In the genomic region with DNA sequence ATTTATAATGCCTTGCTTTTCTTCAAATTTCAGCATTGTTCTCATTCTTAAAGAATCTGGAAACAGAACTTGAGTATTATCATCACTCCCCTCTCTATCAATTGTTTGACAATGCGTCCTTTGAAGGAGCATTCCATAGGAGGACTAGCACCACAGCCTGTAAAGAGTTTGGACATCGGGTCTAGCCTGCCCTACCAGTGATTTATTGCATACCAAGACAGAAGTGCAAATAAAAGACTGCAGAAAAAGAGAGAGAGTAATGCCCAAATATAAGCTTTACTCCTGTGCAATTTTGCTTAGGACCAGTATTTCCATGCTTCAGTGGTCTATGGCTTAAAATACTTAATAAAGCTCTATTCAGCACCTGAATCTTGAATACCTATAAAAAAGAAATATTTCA, we compare ENCODE assay signal across 1 cellular context.
A peak's percentile ranks its signal among the peaks of the same experiment; 100 is the strongest.
TF ChIP-seq lines count a peak whose summit lies in the region.

No MANE protein-coding gene starts in this region.

TF ChIP-seq in SK-N-SH, 30 proteins besides CTCF, POLR2A, EP300 and RAD21:
- TF ChIP-seq SMC3 (IDR thresholded peaks at IDR 0.05; ENCODE audit: low read depth, low read length) (no peak), EZH2phosphoT487 (IDR thresholded peaks at IDR 0.05; ENCODE audit: borderline replicate concordance, low read depth) (no peak)
- TF ChIP-seq, protein P1, sequence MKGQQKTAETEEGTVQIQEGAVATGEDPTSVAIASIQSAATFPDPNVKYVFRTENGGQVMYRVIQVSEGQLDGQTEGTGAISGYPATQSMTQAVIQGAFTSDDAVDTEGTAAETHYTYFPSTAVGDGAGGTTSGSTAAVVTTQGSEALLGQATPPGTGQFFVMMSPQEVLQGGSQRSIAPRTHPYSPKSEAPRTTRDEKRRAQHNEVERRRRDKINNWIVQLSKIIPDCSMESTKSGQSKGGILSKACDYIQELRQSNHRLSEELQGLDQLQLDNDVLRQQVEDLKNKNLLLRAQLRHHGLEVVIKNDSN (IDR thresholded peaks at IDR 0.05; ENCODE audit: borderline replicate concordance, low read depth): no peak
- TF ChIP-seq, protein P2, sequence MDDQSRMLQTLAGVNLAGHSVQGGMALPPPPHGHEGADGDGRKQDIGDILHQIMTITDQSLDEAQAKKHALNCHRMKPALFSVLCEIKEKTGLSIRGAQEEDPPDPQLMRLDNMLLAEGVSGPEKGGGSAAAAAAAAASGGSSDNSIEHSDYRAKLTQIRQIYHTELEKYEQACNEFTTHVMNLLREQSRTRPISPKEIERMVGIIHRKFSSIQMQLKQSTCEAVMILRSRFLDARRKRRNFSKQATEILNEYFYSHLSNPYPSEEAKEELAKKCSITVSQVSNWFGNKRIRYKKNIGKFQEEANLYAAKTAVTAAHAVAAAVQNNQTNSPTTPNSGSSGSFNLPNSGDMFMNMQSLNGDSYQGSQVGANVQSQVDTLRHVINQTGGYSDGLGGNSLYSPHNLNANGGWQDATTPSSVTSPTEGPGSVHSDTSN (IDR thresholded peaks at IDR 0.05): peak; percentile 62
- TF ChIP-seq, protein P3, sequence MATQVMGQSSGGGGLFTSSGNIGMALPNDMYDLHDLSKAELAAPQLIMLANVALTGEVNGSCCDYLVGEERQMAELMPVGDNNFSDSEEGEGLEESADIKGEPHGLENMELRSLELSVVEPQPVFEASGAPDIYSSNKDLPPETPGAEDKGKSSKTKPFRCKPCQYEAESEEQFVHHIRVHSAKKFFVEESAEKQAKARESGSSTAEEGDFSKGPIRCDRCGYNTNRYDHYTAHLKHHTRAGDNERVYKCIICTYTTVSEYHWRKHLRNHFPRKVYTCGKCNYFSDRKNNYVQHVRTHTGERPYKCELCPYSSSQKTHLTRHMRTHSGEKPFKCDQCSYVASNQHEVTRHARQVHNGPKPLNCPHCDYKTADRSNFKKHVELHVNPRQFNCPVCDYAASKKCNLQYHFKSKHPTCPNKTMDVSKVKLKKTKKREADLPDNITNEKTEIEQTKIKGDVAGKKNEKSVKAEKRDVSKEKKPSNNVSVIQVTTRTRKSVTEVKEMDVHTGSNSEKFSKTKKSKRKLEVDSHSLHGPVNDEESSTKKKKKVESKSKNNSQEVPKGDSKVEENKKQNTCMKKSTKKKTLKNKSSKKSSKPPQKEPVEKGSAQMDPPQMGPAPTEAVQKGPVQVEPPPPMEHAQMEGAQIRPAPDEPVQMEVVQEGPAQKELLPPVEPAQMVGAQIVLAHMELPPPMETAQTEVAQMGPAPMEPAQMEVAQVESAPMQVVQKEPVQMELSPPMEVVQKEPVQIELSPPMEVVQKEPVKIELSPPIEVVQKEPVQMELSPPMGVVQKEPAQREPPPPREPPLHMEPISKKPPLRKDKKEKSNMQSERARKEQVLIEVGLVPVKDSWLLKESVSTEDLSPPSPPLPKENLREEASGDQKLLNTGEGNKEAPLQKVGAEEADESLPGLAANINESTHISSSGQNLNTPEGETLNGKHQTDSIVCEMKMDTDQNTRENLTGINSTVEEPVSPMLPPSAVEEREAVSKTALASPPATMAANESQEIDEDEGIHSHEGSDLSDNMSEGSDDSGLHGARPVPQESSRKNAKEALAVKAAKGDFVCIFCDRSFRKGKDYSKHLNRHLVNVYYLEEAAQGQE (IDR thresholded peaks at IDR 0.05; ENCODE audit: low read depth, low read length): no peak
